In genomic region chr6:157238346-157238745, GRCh38 we compare ENCODE assay signal across 20 cellular contexts.
DNase-seq lines count a peak whose midpoint lies in the region; ATAC-seq and TF ChIP-seq lines count a peak whose summit lies in the region.
"Had no signal": no experiment of that assay in that cellular context is flagged by ENCODE, and none has a peak within 500 bp of the region (broad histone marks: within the 10 kb centered on the region; RNA-seq: fewer than 3 reads in every experiment).

No MANE protein-coding gene starts in this region.

- H3K9ac ChIP-seq in mammary epithelial cell (ENCODE audit: insufficient read depth, low read length) = no peak overlapping the region

- intact Hi-C loops in esophagus muscularis mucosa (cut with DNase I) (loop anchor here (5.0 kb wide), 1 partner anchor 34 kb away; no protein-coding TSS in a partner anchor), sigmoid colon (cut with DNase I) (no loop called here), mammary epithelial cell (cut with micrococcal nuclease) (no loop called here)

- TF ChIP-seq POLR2A in esophagus muscularis mucosa (IDR thresholded peaks at IDR 0.05; ENCODE audit: low read depth) (no peak), sigmoid colon (IDR thresholded peaks at IDR 0.05) (no peak)

- ATAC-seq in foreskin keratinocyte = no peak

- no peak overlapping the region for H2AFZ ChIP-seq in mammary epithelial cell (ENCODE audit: low read depth, low read length)

- no TSS peak for BruUV-seq in mammary epithelial cell (replicated peaks; lab: Mats Ljungman, UMichigan)

- H3K4me2 ChIP-seq in mammary epithelial cell (ENCODE audit: insufficient read depth, low read depth, low read length) = no peak overlapping the region

- 97% methylated on average over 2 of the region's 2 CpGs for WGBS in esophagus muscularis mucosa
- 94 to 99% methylated on average over 2 of the region's 2 CpGs for WGBS in sigmoid colon, 2 donors
- no CpG with 5 or more reads among the region's 2 CpGs for WGBS in mammary epithelial cell (ENCODE audit: low coverage, missing lambda C conversion rate)

- H3K36me3 ChIP-seq in HEK293 (ENCODE audit: control insufficient read depth in 2 of 2, insufficient read depth in 1 of 2, low read length in 2 of 2) (no peaks in the 10 kb centered on the region), esophagus muscularis mucosa (no peaks in the 10 kb centered on the region), sigmoid colon (no peaks in the 10 kb centered on the region), mammary epithelial cell (ENCODE audit: insufficient read depth, low read length) (no peaks in the 10 kb centered on the region)

- in situ Hi-C loops in mammary epithelial cell (cut with MboI; ENCODE audit: low sequenced_read_pairs in 2 of 2) = no loop called here

- peak; percentile 40 for DNase-seq in NCI-H146 (lab: John Stamatoyannopoulos, UW)
- DNase-seq in NCI-H146 treated with DMSO at 0.1 percent for 48 hours (lab: John Stamatoyannopoulos, UW; ENCODE audit: unreplicated experiment) = no peak
- no peak for DNase-seq in esophagus muscularis mucosa (ENCODE audit: extremely low spot score)
- DNase-seq in sigmoid colon = peak; percentile 58
- DNase-seq in mammary epithelial cell = no peak
- no peak for DNase-seq in NCI-H128 (lab: John Stamatoyannopoulos, UW; ENCODE audit: unreplicated experiment)
- no peak for DNase-seq in foreskin keratinocyte
- DNase-seq: Calu3; CD4-positive, CD25-positive, alpha-beta regulatory T cell; H9; KBM-7; MV-4-11; NCI-H1417 treated with DMSO at 0.1 percent for 48 hours; NCI-H2029 treated with DMSO at 0.1 percent for 48 hours; NCI-H510A; NCI-H774; RPMI8226 had no signal

- TF ChIP-seq CTCF in HEK293 (tag by site-specific recombination; IDR thresholded peaks at IDR 0.05) (no peak), esophagus muscularis mucosa (IDR thresholded peaks at IDR 0.05) (no peak), sigmoid colon (IDR thresholded peaks at IDR 0.05) (no peak), mammary epithelial cell (conservative IDR thresholded peaks at IDR 0.05 in 1 of 2, IDR thresholded peaks at IDR 0.05 in 1 of 2; ENCODE audit: extremely low read depth in 1 of 2, insufficient read depth in 1 of 2, low read depth in 1 of 2, low read length in 2 of 2) (no peak), foreskin keratinocyte (conservative IDR thresholded peaks at IDR 0.05) (no peak)

- no peak for TF ChIP-seq EP300 in esophagus muscularis mucosa (IDR thresholded peaks at IDR 0.05)
- TF ChIP-seq EP300 in sigmoid colon (IDR thresholded peaks at IDR 0.05) = no peak

- H3K4me3 ChIP-seq in HEK293 (ENCODE audit: low read depth, low read length) (no peak overlapping the region), esophagus muscularis mucosa (no peak overlapping the region), sigmoid colon (no peak overlapping the region), mammary epithelial cell (replicated peaks in 1 of 3; ENCODE audit: insufficient read depth in 1 of 3, low read depth in 2 of 3, low read length in 3 of 3) (no peak overlapping the region)

- H3K9me3 ChIP-seq in HEK293 (ENCODE audit: control insufficient read depth, insufficient read depth, low read depth, low read length) (no peaks in the 10 kb centered on the region), esophagus muscularis mucosa (no peaks in the 10 kb centered on the region), sigmoid colon (no peaks in the 10 kb centered on the region), mammary epithelial cell (replicated peaks; ENCODE audit: insufficient read depth, low read length) (no peaks in the 10 kb centered on the region)

- H3K27me3 ChIP-seq in esophagus muscularis mucosa = peaks cover 0 to 11% (median 0%) of the 10 kb centered on the region in 4 donors
- H3K27me3 ChIP-seq in sigmoid colon = peaks cover 0 to 4% (median 0%) of the 10 kb centered on the region in 3 donors
- H3K27me3 ChIP-seq in mammary epithelial cell (ENCODE audit: insufficient read depth, low read length) = peaks cover 15% of the 10 kb centered on the region
- H3K27me3 ChIP-seq in foreskin keratinocyte = peaks cover 75% of the 10 kb centered on the region

- POLR2A ChIA-PET in HEK293 (lab: Yijun Ruan, JAX) = no interaction called here

- dilution Hi-C loops in mammary epithelial cell (cut with HindIII; ENCODE audit: low sequenced_read_pairs) = no loop called here

- no peaks in the 10 kb centered on the region for H4K20me1 ChIP-seq in mammary epithelial cell (ENCODE audit: insufficient read depth, low read length)

- no peaks in the 10 kb centered on the region for H3K79me2 ChIP-seq in mammary epithelial cell (ENCODE audit: insufficient read depth, low read length)

- CTCF ChIA-PET in HEK293 (lab: Yijun Ruan, JAX) (no interaction called here), mammary epithelial cell (lab: Charles Lee; ENCODE audit: low non-redundant PET) (no interaction called here)

- H3K27ac ChIP-seq in HEK293 (ENCODE audit: extremely low read depth, low read depth, low read length) (no peak overlapping the region), esophagus muscularis mucosa (replicated peaks in 1 of 4) (peak overlapping the region in 3 of 4 donors; percentile 83 to 87 (median 86)), sigmoid colon (no peak overlapping the region), mammary epithelial cell (ENCODE audit: insufficient read depth, low read depth, low read length) (no peak overlapping the region), foreskin keratinocyte (no peak overlapping the region)
- H3K27ac ChIP-seq: 22Rv1, HL-60 had no signal

- H3K4me1 ChIP-seq in HEK293 (ENCODE audit: control insufficient read depth, insufficient read depth, low read length) = peaks cover 4% of the 10 kb centered on the region; the same call in 1 of the 2 replicates
- peaks cover 37 to 54% (median 50%) of the 10 kb centered on the region in 4 donors for H3K4me1 ChIP-seq in esophagus muscularis mucosa
- peaks cover 0 to 50% (median 41%) of the 10 kb centered on the region in 4 donors for H3K4me1 ChIP-seq in sigmoid colon
- H3K4me1 ChIP-seq in mammary epithelial cell (ENCODE audit: insufficient read depth, low read length) = peaks cover 7% of the 10 kb centered on the region
- peaks cover 8% of the 10 kb centered on the region for H3K4me1 ChIP-seq in foreskin keratinocyte

TF ChIP-seq in HEK293, 187 proteins besides CTCF, POLR2A, EP300 and RAD21:
- TF ChIP-seq ZNF513 (tag by site-specific recombination; IDR thresholded peaks at IDR 0.05) (peak; percentile 83), ZNF26 (tag by site-specific recombination; IDR thresholded peaks at IDR 0.05) (no peak), ZNF133 (tag by site-specific recombination; IDR thresholded peaks at IDR 0.05) (0 out of 2 replicates have a peak, but pooled peaks have one; percentile 19)

Comparison
In these comparisons a context has a peak if more than half of its experiments do, and no peak if none do; other contexts are left out.
1. DNase-seq: peak in NCI-H146 (single experiment) and sigmoid colon (single experiment); none in NCI-H146 treated with DMSO at 0.1 percent for 48 hours (single experiment), esophagus muscularis mucosa (single experiment), mammary epithelial cell (single experiment), NCI-H128 (single experiment) and foreskin keratinocyte (0 of 2).
2. H3K27ac ChIP-seq: peak in esophagus muscularis mucosa (3 of 4); none in HEK293 (single experiment), sigmoid colon (0 of 4), mammary epithelial cell (single experiment) and foreskin keratinocyte (single experiment).